Comparison of ENCODE assay signal across 1 cellular context in the genomic region with DNA sequence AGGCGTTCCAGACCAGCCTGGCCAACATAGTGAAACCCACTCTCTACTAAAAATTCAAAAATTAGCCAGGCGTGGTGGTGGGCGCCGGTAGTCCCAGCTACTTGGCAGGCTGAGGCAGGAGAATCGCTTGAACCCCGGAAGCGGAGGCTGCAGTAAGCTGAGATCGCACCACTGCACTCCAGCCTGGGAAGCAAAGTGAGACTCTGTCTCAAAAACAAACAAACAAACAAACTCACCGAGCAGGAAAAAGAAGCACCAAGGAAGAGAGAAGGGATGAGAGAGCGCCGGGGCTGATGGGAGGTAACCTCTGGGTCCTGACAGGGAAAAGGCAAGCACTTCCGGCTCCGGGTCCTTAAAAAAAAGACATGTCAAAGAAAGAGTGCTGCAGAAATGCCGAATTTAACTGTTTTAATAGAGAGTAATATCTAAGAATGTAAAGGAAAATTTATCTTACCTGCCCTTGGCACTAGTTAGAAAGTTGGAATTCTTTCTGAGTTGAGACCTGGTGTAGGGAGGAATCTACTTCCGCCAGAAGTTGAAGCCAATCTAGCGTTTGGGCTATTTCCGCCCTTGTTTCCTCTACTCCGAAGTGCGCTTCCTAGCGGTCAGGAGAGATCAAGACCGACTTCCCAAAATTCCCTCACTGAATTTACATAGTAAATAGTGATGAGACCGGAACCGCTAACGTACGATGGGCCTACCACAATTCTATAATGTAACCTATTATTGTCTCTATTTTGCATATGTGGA.
TF ChIP-seq lines count a peak whose summit lies in the region.

No MANE protein-coding gene starts in this region.

TF ChIP-seq in HepG2, 621 proteins besides CTCF, POLR2A, EP300 and RAD21 (continued from another document and continues in another):
- TF ChIP-seq, protein P1, sequence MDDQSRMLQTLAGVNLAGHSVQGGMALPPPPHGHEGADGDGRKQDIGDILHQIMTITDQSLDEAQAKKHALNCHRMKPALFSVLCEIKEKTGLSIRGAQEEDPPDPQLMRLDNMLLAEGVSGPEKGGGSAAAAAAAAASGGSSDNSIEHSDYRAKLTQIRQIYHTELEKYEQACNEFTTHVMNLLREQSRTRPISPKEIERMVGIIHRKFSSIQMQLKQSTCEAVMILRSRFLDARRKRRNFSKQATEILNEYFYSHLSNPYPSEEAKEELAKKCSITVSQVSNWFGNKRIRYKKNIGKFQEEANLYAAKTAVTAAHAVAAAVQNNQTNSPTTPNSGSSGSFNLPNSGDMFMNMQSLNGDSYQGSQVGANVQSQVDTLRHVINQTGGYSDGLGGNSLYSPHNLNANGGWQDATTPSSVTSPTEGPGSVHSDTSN (CRISPR knock-in tag; IDR thresholded peaks at IDR 0.05; ENCODE audit: borderline replicate concordance), result no peak
- 0 out of 2 replicates have a peak, but pooled peaks have one; percentile 46 for TF ChIP-seq ZSCAN29 (CRISPR knock-in tag; conservative IDR thresholded peaks at IDR 0.05)
- peak; percentile 90 for TF ChIP-seq GATAD1 (CRISPR knock-in tag; IDR thresholded peaks at IDR 0.05)
- TF ChIP-seq, protein P2, sequence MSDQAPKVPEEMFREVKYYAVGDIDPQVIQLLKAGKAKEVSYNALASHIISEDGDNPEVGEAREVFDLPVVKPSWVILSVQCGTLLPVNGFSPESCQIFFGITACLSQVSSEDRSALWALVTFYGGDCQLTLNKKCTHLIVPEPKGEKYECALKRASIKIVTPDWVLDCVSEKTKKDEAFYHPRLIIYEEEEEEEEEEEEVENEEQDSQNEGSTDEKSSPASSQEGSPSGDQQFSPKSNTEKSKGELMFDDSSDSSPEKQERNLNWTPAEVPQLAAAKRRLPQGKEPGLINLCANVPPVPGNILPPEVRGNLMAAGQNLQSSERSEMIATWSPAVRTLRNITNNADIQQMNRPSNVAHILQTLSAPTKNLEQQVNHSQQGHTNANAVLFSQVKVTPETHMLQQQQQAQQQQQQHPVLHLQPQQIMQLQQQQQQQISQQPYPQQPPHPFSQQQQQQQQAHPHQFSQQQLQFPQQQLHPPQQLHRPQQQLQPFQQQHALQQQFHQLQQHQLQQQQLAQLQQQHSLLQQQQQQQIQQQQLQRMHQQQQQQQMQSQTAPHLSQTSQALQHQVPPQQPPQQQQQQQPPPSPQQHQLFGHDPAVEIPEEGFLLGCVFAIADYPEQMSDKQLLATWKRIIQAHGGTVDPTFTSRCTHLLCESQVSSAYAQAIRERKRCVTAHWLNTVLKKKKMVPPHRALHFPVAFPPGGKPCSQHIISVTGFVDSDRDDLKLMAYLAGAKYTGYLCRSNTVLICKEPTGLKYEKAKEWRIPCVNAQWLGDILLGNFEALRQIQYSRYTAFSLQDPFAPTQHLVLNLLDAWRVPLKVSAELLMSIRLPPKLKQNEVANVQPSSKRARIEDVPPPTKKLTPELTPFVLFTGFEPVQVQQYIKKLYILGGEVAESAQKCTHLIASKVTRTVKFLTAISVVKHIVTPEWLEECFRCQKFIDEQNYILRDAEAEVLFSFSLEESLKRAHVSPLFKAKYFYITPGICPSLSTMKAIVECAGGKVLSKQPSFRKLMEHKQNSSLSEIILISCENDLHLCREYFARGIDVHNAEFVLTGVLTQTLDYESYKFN (CRISPR knock-in tag; conservative IDR thresholded peaks at IDR 0.05), result no peak
- TF ChIP-seq, protein P3, sequence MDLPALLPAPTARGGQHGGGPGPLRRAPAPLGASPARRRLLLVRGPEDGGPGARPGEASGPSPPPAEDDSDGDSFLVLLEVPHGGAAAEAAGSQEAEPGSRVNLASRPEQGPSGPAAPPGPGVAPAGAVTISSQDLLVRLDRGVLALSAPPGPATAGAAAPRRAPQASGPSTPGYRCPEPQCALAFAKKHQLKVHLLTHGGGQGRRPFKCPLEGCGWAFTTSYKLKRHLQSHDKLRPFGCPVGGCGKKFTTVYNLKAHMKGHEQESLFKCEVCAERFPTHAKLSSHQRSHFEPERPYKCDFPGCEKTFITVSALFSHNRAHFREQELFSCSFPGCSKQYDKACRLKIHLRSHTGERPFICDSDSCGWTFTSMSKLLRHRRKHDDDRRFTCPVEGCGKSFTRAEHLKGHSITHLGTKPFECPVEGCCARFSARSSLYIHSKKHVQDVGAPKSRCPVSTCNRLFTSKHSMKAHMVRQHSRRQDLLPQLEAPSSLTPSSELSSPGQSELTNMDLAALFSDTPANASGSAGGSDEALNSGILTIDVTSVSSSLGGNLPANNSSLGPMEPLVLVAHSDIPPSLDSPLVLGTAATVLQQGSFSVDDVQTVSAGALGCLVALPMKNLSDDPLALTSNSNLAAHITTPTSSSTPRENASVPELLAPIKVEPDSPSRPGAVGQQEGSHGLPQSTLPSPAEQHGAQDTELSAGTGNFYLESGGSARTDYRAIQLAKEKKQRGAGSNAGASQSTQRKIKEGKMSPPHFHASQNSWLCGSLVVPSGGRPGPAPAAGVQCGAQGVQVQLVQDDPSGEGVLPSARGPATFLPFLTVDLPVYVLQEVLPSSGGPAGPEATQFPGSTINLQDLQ (CRISPR knock-in tag; IDR thresholded peaks at IDR 0.05), result no peak
- 0 out of 2 replicates have a peak, but pooled peaks have one; percentile 32 for TF ChIP-seq ZNF766 (CRISPR knock-in tag; IDR thresholded peaks at IDR 0.05; ENCODE audit: borderline replicate concordance)
- no peak for TF ChIP-seq HNF4G (IDR thresholded peaks at IDR 0.05; ENCODE audit: borderline replicate concordance, low read depth, low read length)
- no peak for TF ChIP-seq HNF4G (CRISPR knock-in tag; IDR thresholded peaks at IDR 0.05; ENCODE audit: borderline replicate concordance, low read depth)
- no peak for TF ChIP-seq POGZ (CRISPR knock-in tag; IDR thresholded peaks at IDR 0.05)
- no peak for TF ChIP-seq ZNF367 (CRISPR knock-in tag; IDR thresholded peaks at IDR 0.05; ENCODE audit: borderline replicate concordance)
- TF ChIP-seq ZNF350 (CRISPR knock-in tag; IDR thresholded peaks at IDR 0.05; ENCODE audit: borderline replicate concordance, low read depth), result no peak
- TF ChIP-seq SMAD3 (CRISPR knock-in tag; IDR thresholded peaks at IDR 0.05), result peak; percentile 72; the same call in 1 of the 2 replicates
- TF ChIP-seq, protein P4, sequence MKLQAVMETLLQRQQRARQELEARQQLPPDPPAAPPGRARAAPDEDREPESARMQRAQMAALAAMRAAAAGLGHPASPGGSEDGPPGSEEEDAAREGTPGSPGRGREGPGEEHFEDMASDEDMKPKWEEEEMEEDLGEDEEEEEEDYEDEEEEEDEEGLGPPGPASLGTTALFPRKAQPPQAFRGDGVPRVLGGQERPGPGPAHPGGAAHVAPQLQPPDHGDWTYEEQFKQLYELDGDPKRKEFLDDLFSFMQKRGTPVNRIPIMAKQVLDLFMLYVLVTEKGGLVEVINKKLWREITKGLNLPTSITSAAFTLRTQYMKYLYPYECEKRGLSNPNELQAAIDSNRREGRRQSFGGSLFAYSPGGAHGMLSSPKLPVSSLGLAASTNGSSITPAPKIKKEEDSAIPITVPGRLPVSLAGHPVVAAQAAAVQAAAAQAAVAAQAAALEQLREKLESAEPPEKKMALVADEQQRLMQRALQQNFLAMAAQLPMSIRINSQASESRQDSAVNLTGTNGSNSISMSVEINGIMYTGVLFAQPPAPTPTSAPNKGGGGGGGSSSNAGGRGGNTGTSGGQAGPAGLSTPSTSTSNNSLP (IDR thresholded peaks at IDR 0.05; ENCODE audit: low read depth, low read length), result peak; percentile 56; the same call in 1 of the 2 replicates
- TF ChIP-seq, protein P5, sequence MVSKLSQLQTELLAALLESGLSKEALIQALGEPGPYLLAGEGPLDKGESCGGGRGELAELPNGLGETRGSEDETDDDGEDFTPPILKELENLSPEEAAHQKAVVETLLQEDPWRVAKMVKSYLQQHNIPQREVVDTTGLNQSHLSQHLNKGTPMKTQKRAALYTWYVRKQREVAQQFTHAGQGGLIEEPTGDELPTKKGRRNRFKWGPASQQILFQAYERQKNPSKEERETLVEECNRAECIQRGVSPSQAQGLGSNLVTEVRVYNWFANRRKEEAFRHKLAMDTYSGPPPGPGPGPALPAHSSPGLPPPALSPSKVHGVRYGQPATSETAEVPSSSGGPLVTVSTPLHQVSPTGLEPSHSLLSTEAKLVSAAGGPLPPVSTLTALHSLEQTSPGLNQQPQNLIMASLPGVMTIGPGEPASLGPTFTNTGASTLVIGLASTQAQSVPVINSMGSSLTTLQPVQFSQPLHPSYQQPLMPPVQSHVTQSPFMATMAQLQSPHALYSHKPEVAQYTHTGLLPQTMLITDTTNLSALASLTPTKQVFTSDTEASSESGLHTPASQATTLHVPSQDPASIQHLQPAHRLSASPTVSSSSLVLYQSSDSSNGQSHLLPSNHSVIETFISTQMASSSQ (IDR thresholded peaks at IDR 0.05; ENCODE audit: low read depth), result peak; percentile 38; the same call in 1 of the 2 replicates
- TF ChIP-seq, protein P5 (CRISPR knock-in tag; IDR thresholded peaks at IDR 0.05; ENCODE audit: borderline replicate concordance), result no peak; the same call in 1 of the 2 replicates
- no peak for TF ChIP-seq HOXA7 (CRISPR knock-in tag; IDR thresholded peaks at IDR 0.05)
- TF ChIP-seq ZNF607 (CRISPR knock-in tag; IDR thresholded peaks at IDR 0.05; ENCODE audit: borderline replicate concordance), result no peak
- peak; percentile 8; the same call in 1 of the 2 replicates for TF ChIP-seq SALL1 (CRISPR knock-in tag; IDR thresholded peaks at IDR 0.05)
- peak; percentile 74; the same call in 1 of the 2 replicates for TF ChIP-seq ZNF501 (CRISPR knock-in tag; IDR thresholded peaks at IDR 0.05)
- TF ChIP-seq, protein P6, sequence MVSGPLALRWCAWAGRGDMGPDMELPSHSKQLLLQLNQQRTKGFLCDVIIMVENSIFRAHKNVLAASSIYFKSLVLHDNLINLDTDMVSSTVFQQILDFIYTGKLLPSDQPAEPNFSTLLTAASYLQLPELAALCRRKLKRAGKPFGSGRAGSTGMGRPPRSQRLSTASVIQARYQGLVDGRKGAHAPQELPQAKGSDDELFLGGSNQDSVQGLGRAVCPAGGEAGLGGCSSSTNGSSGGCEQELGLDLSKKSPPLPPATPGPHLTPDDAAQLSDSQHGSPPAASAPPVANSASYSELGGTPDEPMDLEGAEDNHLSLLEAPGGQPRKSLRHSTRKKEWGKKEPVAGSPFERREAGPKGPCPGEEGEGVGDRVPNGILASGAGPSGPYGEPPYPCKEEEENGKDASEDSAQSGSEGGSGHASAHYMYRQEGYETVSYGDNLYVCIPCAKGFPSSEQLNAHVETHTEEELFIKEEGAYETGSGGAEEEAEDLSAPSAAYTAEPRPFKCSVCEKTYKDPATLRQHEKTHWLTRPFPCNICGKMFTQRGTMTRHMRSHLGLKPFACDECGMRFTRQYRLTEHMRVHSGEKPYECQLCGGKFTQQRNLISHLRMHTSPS (CRISPR knock-in tag; IDR thresholded peaks at IDR 0.05; ENCODE audit: low read depth), result no peak
- TF ChIP-seq, protein P7, sequence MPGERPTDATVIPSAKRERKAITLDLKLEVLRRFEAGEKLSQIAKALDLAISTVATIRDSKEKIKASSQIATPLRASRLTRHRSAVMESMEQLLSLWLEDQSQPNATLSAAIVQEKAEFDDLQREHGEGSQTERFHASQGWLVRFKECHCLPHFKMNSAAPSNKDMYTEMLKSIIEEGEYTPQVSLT (CRISPR knock-in tag; IDR thresholded peaks at IDR 0.05; ENCODE audit: borderline replicate concordance, low read depth), result no peak
- no peak for TF ChIP-seq NFE2L1 (CRISPR knock-in tag; IDR thresholded peaks at IDR 0.05; ENCODE audit: borderline replicate concordance)
- TF ChIP-seq, protein P8, sequence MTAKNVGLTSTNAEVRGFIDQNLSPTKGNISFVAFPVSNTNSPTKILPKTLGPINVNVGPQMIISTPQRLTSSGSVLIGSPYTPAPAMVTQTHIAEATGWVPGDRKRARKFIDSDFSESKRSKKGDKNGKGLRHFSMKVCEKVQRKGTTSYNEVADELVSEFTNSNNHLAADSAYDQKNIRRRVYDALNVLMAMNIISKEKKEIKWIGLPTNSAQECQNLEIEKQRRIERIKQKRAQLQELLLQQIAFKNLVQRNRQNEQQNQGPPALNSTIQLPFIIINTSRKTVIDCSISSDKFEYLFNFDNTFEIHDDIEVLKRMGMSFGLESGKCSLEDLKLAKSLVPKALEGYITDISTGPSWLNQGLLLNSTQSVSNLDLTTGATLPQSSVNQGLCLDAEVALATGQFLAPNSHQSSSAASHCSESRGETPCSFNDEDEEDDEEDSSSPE (CRISPR knock-in tag; IDR thresholded peaks at IDR 0.05), result no peak
- TF ChIP-seq ELF3 (CRISPR knock-in tag; IDR thresholded peaks at IDR 0.05), result peak; percentile 82; the same call in 1 of the 2 replicates
- TF ChIP-seq ZNF564 (CRISPR knock-in tag; IDR thresholded peaks at IDR 0.05), result no peak
- TF ChIP-seq, protein P9, sequence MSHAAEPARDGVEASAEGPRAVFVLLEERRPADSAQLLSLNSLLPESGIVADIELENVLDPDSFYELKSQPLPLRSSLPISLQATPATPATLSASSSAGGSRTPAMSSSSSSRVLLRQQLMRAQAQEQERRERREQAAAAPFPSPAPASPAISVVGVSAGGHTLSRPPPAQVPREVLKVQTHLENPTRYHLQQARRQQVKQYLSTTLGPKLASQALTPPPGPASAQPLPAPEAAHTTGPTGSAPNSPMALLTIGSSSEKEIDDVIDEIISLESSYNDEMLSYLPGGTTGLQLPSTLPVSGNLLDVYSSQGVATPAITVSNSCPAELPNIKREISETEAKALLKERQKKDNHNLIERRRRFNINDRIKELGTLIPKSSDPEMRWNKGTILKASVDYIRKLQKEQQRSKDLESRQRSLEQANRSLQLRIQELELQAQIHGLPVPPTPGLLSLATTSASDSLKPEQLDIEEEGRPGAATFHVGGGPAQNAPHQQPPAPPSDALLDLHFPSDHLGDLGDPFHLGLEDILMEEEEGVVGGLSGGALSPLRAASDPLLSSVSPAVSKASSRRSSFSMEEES (CRISPR knock-in tag; IDR thresholded peaks at IDR 0.05), result no peak
- TF ChIP-seq HIVEP1 (CRISPR knock-in tag; IDR thresholded peaks at IDR 0.05), result no peak
